8 cellular contexts compared by ENCODE assay signal in genomic region chr6:105424177-105424783, GRCh38. TPM values are rescaled to one million over a fixed set of nuclear protein-coding genes. Genes with fewer than 3 reads are reported as not detected.
A peak's percentile ranks its signal among the peaks of the same experiment; 100 is the strongest.
DNase-seq lines count a peak whose midpoint lies in the region; ATAC-seq, FAIRE-seq and TF ChIP-seq lines count a peak whose summit lies in the region.

No MANE protein-coding gene starts in this region.

- no peaks in the 10 kb centered on the region for H3K9me3 Mint-ChIP-seq in activated T-helper 2 cell treated with anti-CD3 and anti-CD28 coated beads, Interferon-gamma antibody, Interleukin-2, Interleukin-4, amounts not matched to agents 10 μg/mL and 5 μg/mL and 100 μg/mL, durations not matched to agents 14 hours and 24 hours and 36 hours

- H3K27ac ChIP-seq in RWPE2 (ENCODE audit: poor library complexity, severe bottlenecking) (no peak overlapping the region), smooth muscle cell (ENCODE audit: low read depth) (no peak overlapping the region)

- DNase-seq in AG04449 (ENCODE audit: low read depth, low spot score), result no peak
- no peak for DNase-seq in GM18507 (ENCODE audit: extremely low spot score, insufficient read length, low read depth)
- peak; percentile 84 for DNase-seq in KBM-7
- no peak for DNase-seq in RWPE2 (ENCODE audit: low spot score)
- DNase-seq in activated T-helper 2 cell treated with anti-CD3 and anti-CD28 coated beads, Interferon-gamma antibody, Interleukin-2, Interleukin-4, amounts not matched to agents 10 μg/mL and 5 μg/mL and 100 μg/mL, durations not matched to agents 14 hours and 24 hours and 36 hours (ENCODE audit: low spot score), result peak; percentile 43
- peak in 30 of 42 donors; percentile 10 to 81 (median 49) for DNase-seq in head of caudate nucleus
- peak; percentile 4 for DNase-seq in smooth muscle cell (lab: John Stamatoyannopoulos, UW; ENCODE audit: unreplicated experiment)

- H3K4me3 ChIP-seq in AG04449 (ENCODE audit: low read depth, low read length) (no peak overlapping the region), RWPE2 (ENCODE audit: severe bottlenecking) (no peak overlapping the region), smooth muscle cell (no peak overlapping the region)

- no peaks in the 10 kb centered on the region for H3F3A ChIP-seq in smooth muscle cell (ENCODE audit: low read depth)

- POLR2A ChIA-PET in AG04449 (lab: Yijun Ruan, JAX), result no interaction called here

- ATAC-seq in RWPE2 (ENCODE audit: low read depth) (0 out of 3 replicates have a peak, but pooled peaks have one; percentile 24), HG02970 (IDR thresholded peaks at IDR 0.05; ENCODE audit: low FRiP score, unreplicated experiment) (no peak)

- peaks cover 2% of the 10 kb centered on the region for H3K4me1 Mint-ChIP-seq in activated T-helper 2 cell treated with anti-CD3 and anti-CD28 coated beads, Interferon-gamma antibody, Interleukin-2, Interleukin-4, amounts not matched to agents 10 μg/mL and 5 μg/mL and 100 μg/mL, durations not matched to agents 14 hours and 24 hours and 36 hours (ENCODE audit: low read depth)

- no peak overlapping the region for H3K27ac Mint-ChIP-seq in activated T-helper 2 cell treated with anti-CD3 and anti-CD28 coated beads, Interferon-gamma antibody, Interleukin-2, Interleukin-4, amounts not matched to agents 10 μg/mL and 5 μg/mL and 100 μg/mL, durations not matched to agents 14 hours and 24 hours and 36 hours

- TF ChIP-seq CTCF in AG04449 (IDR thresholded peaks at IDR 0.05; ENCODE audit: insufficient read depth, low read length, missing control alignments), result peak; percentile 61
- peak; percentile 82 for TF ChIP-seq CTCF in RWPE2 (IDR thresholded peaks at IDR 0.05; ENCODE audit: poor library complexity, severe bottlenecking)
- TF ChIP-seq CTCF in smooth muscle cell (IDR thresholded peaks at IDR 0.05; ENCODE audit: borderline replicate concordance, insufficient read depth, poor library complexity, severe bottlenecking), result peak; percentile 73

- no peaks in the 10 kb centered on the region for H3K36me3 Mint-ChIP-seq in activated T-helper 2 cell treated with anti-CD3 and anti-CD28 coated beads, Interferon-gamma antibody, Interleukin-2, Interleukin-4, amounts not matched to agents 10 μg/mL and 5 μg/mL and 100 μg/mL, durations not matched to agents 14 hours and 24 hours and 36 hours (ENCODE audit: low read depth)

- peaks cover 11% of the 10 kb centered on the region for H3K27me3 Mint-ChIP-seq in activated T-helper 2 cell treated with anti-CD3 and anti-CD28 coated beads, Interferon-gamma antibody, Interleukin-2, Interleukin-4, amounts not matched to agents 10 μg/mL and 5 μg/mL and 100 μg/mL, durations not matched to agents 14 hours and 24 hours and 36 hours (ENCODE audit: low read depth)

- intact Hi-C loops in activated T-helper 2 cell treated with anti-CD3 and anti-CD28 coated beads, Interferon-gamma antibody, Interleukin-2, Interleukin-4, amounts not matched to agents 10 μg/mL and 5 μg/mL and 100 μg/mL, durations not matched to agents 14 hours and 24 hours and 36 hours (cut with micrococcal nuclease), result loop anchor here (1.0 kb wide), 1 partner anchor 337 kb away; no protein-coding TSS in a partner anchor
- intact Hi-C loops in head of caudate nucleus (cut with DNase I), result no loop called here

- in situ Hi-C loops in KBM-7 (cut with MboI; ENCODE audit: low pct_unique_long_range_greater_than_20kb, low sequenced_read_pairs), result no loop called here

- no peak overlapping the region for H2AFZ ChIP-seq in smooth muscle cell (ENCODE audit: low read depth)

- peaks cover 12% of the 10 kb centered on the region for H3K4me1 ChIP-seq in RWPE2 (ENCODE audit: insufficient read depth, poor library complexity, severe bottlenecking)
- H3K4me1 ChIP-seq in smooth muscle cell (ENCODE audit: low read depth), result peaks cover 5% of the 10 kb centered on the region

- peak; percentile 83 for FAIRE-seq in GM18507 (lab: Jason Lieb, UNC)

- no peak overlapping the region for H3K4me2 ChIP-seq in smooth muscle cell

- H3K27me3 ChIP-seq in RWPE2 (ENCODE audit: insufficient read depth, poor library complexity, severe bottlenecking) (no peaks in the 10 kb centered on the region), smooth muscle cell (ENCODE audit: low read depth) (no peaks in the 10 kb centered on the region)

- H3K36me3 ChIP-seq in RWPE2 (ENCODE audit: low read depth) (no peaks in the 10 kb centered on the region), smooth muscle cell (ENCODE audit: low read depth) (no peaks in the 10 kb centered on the region)

- CTCF ChIA-PET in AG04449 (lab: Yijun Ruan, JAX), result interaction anchor here (0.9 to 4.3 kb wide), 13 partner anchors 8 to 882 kb away, joined by 3 to 44 read pairs (median 5); no protein-coding TSS in a partner anchor

- H3K9ac ChIP-seq in smooth muscle cell (ENCODE audit: low read depth), result no peak overlapping the region

- no peaks in the 10 kb centered on the region for H4K20me1 ChIP-seq in smooth muscle cell (ENCODE audit: low read depth)

- H3K4me3 Mint-ChIP-seq in activated T-helper 2 cell treated with anti-CD3 and anti-CD28 coated beads, Interferon-gamma antibody, Interleukin-2, Interleukin-4, amounts not matched to agents 10 μg/mL and 5 μg/mL and 100 μg/mL, durations not matched to agents 14 hours and 24 hours and 36 hours (ENCODE audit: low read depth), result no peak overlapping the region

- H3K79me2 ChIP-seq in smooth muscle cell (ENCODE audit: low read depth), result no peaks in the 10 kb centered on the region

- 29% methylated on average over 7 of the region's 7 CpGs for WGBS in smooth muscle cell (ENCODE audit: low lambda C conversion rate)

- H3K9me3 ChIP-seq in RWPE2 (ENCODE audit: severe bottlenecking) (no peaks in the 10 kb centered on the region), smooth muscle cell (replicated peaks; ENCODE audit: low read depth) (no peaks in the 10 kb centered on the region)

RNA-seq across cellular contexts. Expression of gene PREP, which starts 21.4 kb away (rescaled TPM):
- total RNA-seq in activated T-helper 2 cell treated with anti-CD3 and anti-CD28 coated beads, Interferon-gamma antibody, Interleukin-2, Interleukin-4, amounts not matched to agents 10 μg/mL and 5 μg/mL and 100 μg/mL, durations not matched to agents 14 hours and 24 hours and 36 hours, result 52.7 and 52.9 TPM in 2 replicates
- total RNA-seq in smooth muscle cell, result 21.2 and 23.4 TPM in 2 replicates
- 33.2 and 42.4 TPM in 2 replicates for polyA plus RNA-seq in smooth muscle cell

Comparison
In these comparisons a context has a peak if more than half of its experiments do, and no peak if none do; other contexts are left out.
1. DNase-seq: peak in KBM-7 (single experiment), activated T-helper 2 cell treated with anti-CD3 and anti-CD28 coated beads, Interferon-gamma antibody, Interleukin-2, Interleukin-4, amounts not matched to agents 10 μg/mL and 5 μg/mL and 100 μg/mL, durations not matched to agents 14 hours and 24 hours and 36 hours (single experiment), head of caudate nucleus (30 of 42) and smooth muscle cell (single experiment); none in AG04449 (single experiment), GM18507 (single experiment) and RWPE2 (single experiment).
2. Peak in every context shown above with its lines, with median percentiles within 50 percentile points of each other: CTCF ChIP-seq.